In genomic region chr2:38148501-38148900, GRCh38 we compare ENCODE assay signal across 1 cellular context.
TF ChIP-seq lines count a peak whose summit lies in the region.

No MANE protein-coding gene starts in this region.

TF ChIP-seq in HepG2, 621 proteins besides CTCF, POLR2A, EP300 and RAD21 (continued from another document and continues in another):
- TF ChIP-seq ZHX1 (CRISPR knock-in tag; IDR thresholded peaks at IDR 0.05; ENCODE audit: low read depth): no peak
- TF ChIP-seq MAFF (IDR thresholded peaks at IDR 0.05; ENCODE audit: low read depth, low read length): peak; percentile 35; the same call in 1 of the 2 replicates
- no peak for TF ChIP-seq ZBTB8A (CRISPR knock-in tag; IDR thresholded peaks at IDR 0.05; ENCODE audit: borderline replicate concordance, low read depth)
- no peak for TF ChIP-seq ZNF776 (CRISPR knock-in tag; IDR thresholded peaks at IDR 0.05)
- peak; percentile 65 for TF ChIP-seq EHMT2 (IDR thresholded peaks at IDR 0.05; ENCODE audit: borderline replicate concordance, low read depth, low read length)
- no peak for TF ChIP-seq HNRNPL (IDR thresholded peaks at IDR 0.05; ENCODE audit: low read depth, low read length)
- TF ChIP-seq ZNF674 (CRISPR knock-in tag; IDR thresholded peaks at IDR 0.05; ENCODE audit: low read depth): no peak
- TF ChIP-seq RBM22 (optimal IDR thresholded peaks at IDR 0.05; ENCODE audit: low read length): no peak
- TF ChIP-seq ATF6 (CRISPR knock-in tag; conservative IDR thresholded peaks at IDR 0.05): no peak
- no peak for TF ChIP-seq EZH2 (conservative IDR thresholded peaks at IDR 0.05; ENCODE audit: low read depth, low read length)
- no peak for TF ChIP-seq CENPBD1 (CRISPR knock-in tag; IDR thresholded peaks at IDR 0.05; ENCODE audit: borderline replicate concordance, low read depth)
- TF ChIP-seq MEIS1 (CRISPR knock-in tag; IDR thresholded peaks at IDR 0.05; ENCODE audit: borderline replicate concordance): no peak
- no peak for TF ChIP-seq ZNF720 (CRISPR knock-in tag; IDR thresholded peaks at IDR 0.05)
- TF ChIP-seq POGZ (CRISPR knock-in tag; IDR thresholded peaks at IDR 0.05): peak; percentile 51; the same call in 1 of the 2 replicates
- TF ChIP-seq FIP1L1 (IDR thresholded peaks at IDR 0.05; ENCODE audit: borderline replicate concordance, insufficient read depth, low read depth, low read length): no peak
- TF ChIP-seq FOXP4 (CRISPR knock-in tag; IDR thresholded peaks at IDR 0.05): no peak
- TF ChIP-seq NR1H2 (CRISPR knock-in tag; IDR thresholded peaks at IDR 0.05; ENCODE audit: borderline replicate concordance, low read depth): no peak
- TF ChIP-seq ATF5 (CRISPR knock-in tag; IDR thresholded peaks at IDR 0.05; ENCODE audit: low read depth): no peak
- no peak for TF ChIP-seq SALL2 (CRISPR knock-in tag; IDR thresholded peaks at IDR 0.05)
- TF ChIP-seq BRD4 (CRISPR knock-in tag; IDR thresholded peaks at IDR 0.05): no peak
- no peak for TF ChIP-seq CEBPZ (IDR thresholded peaks at IDR 0.05; ENCODE audit: low read length)
- no peak for TF ChIP-seq ZNF724P (CRISPR knock-in tag; IDR thresholded peaks at IDR 0.05; ENCODE audit: borderline replicate concordance)
- TF ChIP-seq ZNF512B (CRISPR knock-in tag; IDR thresholded peaks at IDR 0.05; ENCODE audit: borderline replicate concordance): no peak
- no peak for TF ChIP-seq TCF7L2 (IDR thresholded peaks at IDR 0.05; ENCODE audit: low read depth, low read length)
- TF ChIP-seq ZNF75D (CRISPR knock-in tag; IDR thresholded peaks at IDR 0.05; ENCODE audit: borderline replicate concordance): no peak
- TF ChIP-seq NONO (IDR thresholded peaks at IDR 0.05): no peak
- TF ChIP-seq NONO (CRISPR knock-in tag; conservative IDR thresholded peaks at IDR 0.05): no peak
- TF ChIP-seq ZBTB40 (IDR thresholded peaks at IDR 0.05): no peak
- TF ChIP-seq ZBTB40 (CRISPR knock-in tag; IDR thresholded peaks at IDR 0.05): no peak
- TF ChIP-seq ZNF781 (CRISPR knock-in tag; IDR thresholded peaks at IDR 0.05; ENCODE audit: borderline replicate concordance, not compliant biosample characterization): no peak
- no peak for TF ChIP-seq E2F1 (CRISPR knock-in tag; IDR thresholded peaks at IDR 0.05)
- TF ChIP-seq ZNF354B (CRISPR knock-in tag; IDR thresholded peaks at IDR 0.05): no peak
